In genomic region chr5:156706631-156707030, GRCh38 we compare ENCODE assay signal across 17 cellular contexts.
DNase-seq lines count a peak whose midpoint lies in the region; ATAC-seq, FAIRE-seq and TF ChIP-seq lines count a peak whose summit lies in the region.
"Had no signal": no experiment of that assay in that cellular context is flagged by ENCODE, and none has a peak within 500 bp of the region (broad histone marks: within the 10 kb centered on the region; RNA-seq: fewer than 3 reads in every experiment).

No MANE protein-coding gene starts in this region.

- H3K79me1 ChIP-seq in H9 (ENCODE audit: insufficient read depth, low read depth, low read length, poor library complexity, severe bottlenecking), result no peaks in the 10 kb centered on the region

- H2AK5ac ChIP-seq in H9 (ENCODE audit: insufficient read length, low read length), result no peak overlapping the region

- H3K27me3 Mint-ChIP-seq in H9 (ENCODE audit: low read depth) (no peaks in the 10 kb centered on the region), WTC11 (ENCODE audit: low read depth) (peaks cover 4% of the 10 kb centered on the region; the same call in 1 of the 2 replicates)
- peaks cover 8% of the 10 kb centered on the region for H3K27me3 Mint-ChIP-seq in CD8-positive, alpha-beta T cell (ENCODE audit: low read depth)

- H2AFZ ChIP-seq in H9 (ENCODE audit: low read length), result no peak overlapping the region
- H2AFZ ChIP-seq in HepG2 (ENCODE audit: low read length), result no peak overlapping the region

- H3K27ac Mint-ChIP-seq in H9, result peak overlapping the region in 2 of 3 experiments; percentile 68 to 91; a peak in 4 of 7 replicates
- peak overlapping the region; percentile 48 for H3K27ac Mint-ChIP-seq in WTC11
- no peak overlapping the region for H3K27ac Mint-ChIP-seq in CD8-positive, alpha-beta T cell
- H3K27ac Mint-ChIP-seq: B cell; CD4-positive, alpha-beta T cell had no signal

- peak overlapping the region; percentile 84 for H3K27ac ChIP-seq in H9 (ENCODE audit: insufficient read length, low read depth, low read length)
- H3K27ac ChIP-seq in HepG2 (ENCODE audit: extremely low read length, insufficient read depth, low read length), result no peak overlapping the region
- H3K27ac ChIP-seq in CD8-positive, alpha-beta T cell (ENCODE audit: low read depth, low read length), result no peak overlapping the region
- H3K27ac ChIP-seq: HL-60, KMS-11 had no signal

- TF ChIP-seq EP300 in HepG2 (IDR thresholded peaks at IDR 0.05; ENCODE audit: low read depth in 2 of 2, low read length in 2 of 2) (no peak), HepG2 (CRISPR knock-in tag; IDR thresholded peaks at IDR 0.05; ENCODE audit: borderline replicate concordance) (no peak)

- H3K27me3 ChIP-seq in H9 (ENCODE audit: insufficient read depth, low read length), result no peaks in the 10 kb centered on the region
- no peaks in the 10 kb centered on the region for H3K27me3 ChIP-seq in HepG2 (ENCODE audit: control insufficient read depth in 1 of 2, insufficient read depth in 2 of 2, low read length in 2 of 2)
- no peaks in the 10 kb centered on the region for H3K27me3 ChIP-seq in CD8-positive, alpha-beta T cell (ENCODE audit: insufficient read depth, low read length)

- H3K14ac ChIP-seq in H9 (ENCODE audit: insufficient read depth, low read length), result no peak overlapping the region

- H3K4me1 ChIP-seq in H9 (ENCODE audit: insufficient read depth, low read length) (peaks cover 9% of the 10 kb centered on the region), HepG2 (ENCODE audit: insufficient read depth, low read length) (no peaks in the 10 kb centered on the region)
- H3K4me1 ChIP-seq in CD8-positive, alpha-beta T cell (ENCODE audit: insufficient read depth, low read length), result no peaks in the 10 kb centered on the region

- no peak for TF ChIP-seq RAD21 in HepG2 (CRISPR knock-in tag; IDR thresholded peaks at IDR 0.05)

- H3K4me3 ChIP-seq in HepG2 (replicated peaks in 1 of 3; ENCODE audit: insufficient read depth in 1 of 3, low read depth in 2 of 3, low read length in 3 of 3), result no peak overlapping the region
- no peak overlapping the region for H3K4me3 ChIP-seq in CD8-positive, alpha-beta T cell (ENCODE audit: low read depth, low read length)
- H3K4me3 ChIP-seq: HAP-1 had no signal

- H3K4me3 Mint-ChIP-seq in H9 (no peak overlapping the region; a peak in 1 of 5 replicates), WTC11 (no peak overlapping the region)
- H3K4me3 Mint-ChIP-seq in CD8-positive, alpha-beta T cell, result no peak overlapping the region
- H3K4me3 Mint-ChIP-seq: B cell; CD4-positive, alpha-beta T cell had no signal

- H2BK120ac ChIP-seq in H9 (ENCODE audit: low read depth, low read length, poor library complexity, severe bottlenecking), result no peak overlapping the region

- peaks cover 14 to 36% of the 10 kb centered on the region in 2 experiments for H3K4me1 Mint-ChIP-seq in H9
- H3K4me1 Mint-ChIP-seq in WTC11, result peaks cover 40% of the 10 kb centered on the region
- H3K4me1 Mint-ChIP-seq in CD8-positive, alpha-beta T cell (ENCODE audit: low read depth), result no peaks in the 10 kb centered on the region
- H3K4me1 Mint-ChIP-seq: B cell had no signal

- DNase-seq in H9, result no peak
- no peak for DNase-seq in WTC11 (ENCODE audit: low spot score)
- peak; percentile 71 for DNase-seq in iPS DF 4.7 (ENCODE audit: extremely low read depth, low spot score)
- DNase-seq in HepG2 (ENCODE audit: low spot score), result no peak
- DNase-seq in NCI-H1694 (lab: John Stamatoyannopoulos, UW), result no peak
- no peak for DNase-seq in CD8-positive, alpha-beta T cell
- DNase-seq: C1 segment of cervical spinal cord; CD4-positive, alpha-beta T cell; DMS79 had no signal

- no peak for FAIRE-seq in HepG2 (lab: Jason Lieb, UNC)
- FAIRE-seq: A204.1, G401.6, GM12891 had no signal

- H3K4me2 ChIP-seq in H9 (ENCODE audit: insufficient read depth, insufficient read length, low read length) (no peak overlapping the region), HepG2 (ENCODE audit: low read depth, low read length) (no peak overlapping the region)
- H3K4me2 ChIP-seq: KMS-11 had no signal

- no peak overlapping the region for H4K8ac ChIP-seq in H9 (replicated peaks; ENCODE audit: insufficient read length, low read depth, low read length)

- in situ Hi-C loops in HepG2 (cut with HindIII; ENCODE audit: extremely low pct_ligation_motif_present, low pct_unique_long_range_greater_than_20kb), result no loop called here

- BruUV-seq in HepG2 (replicated peaks; lab: Mats Ljungman, UMichigan), result no TSS peak

- H4K20me1 ChIP-seq in H9 (ENCODE audit: control insufficient read depth, insufficient read depth, insufficient read length), result no peaks in the 10 kb centered on the region
- H4K20me1 ChIP-seq in HepG2 (ENCODE audit: insufficient read depth, low read length), result no peaks in the 10 kb centered on the region

- CTCF ChIA-PET in WTC11 (lab: Charles Lee), result no interaction called here
- CTCF ChIA-PET in HepG2 (lab: Yijun Ruan, JAX; ENCODE audit: low intra/inter-chr PET ratio, low total read pairs), result no interaction called here
- CTCF ChIA-PET in CD8-positive, alpha-beta T cell (lab: Charles Lee), result no interaction called here

- no peaks in the 10 kb centered on the region for H3K36me3 ChIP-seq in HepG2 (replicated peaks in 1 of 2; ENCODE audit: control insufficient read depth in 1 of 2, insufficient read depth in 2 of 2, low read length in 2 of 2)
- H3K36me3 ChIP-seq in CD8-positive, alpha-beta T cell (ENCODE audit: insufficient read depth, low read length), result no peaks in the 10 kb centered on the region
- H3K36me3 ChIP-seq: HAP-1 had no signal

- POLR2A ChIA-PET in WTC11 (lab: Charles Lee), result no interaction called here
- POLR2A ChIA-PET in HepG2 (lab: Yijun Ruan, JAX), result no interaction called here
- POLR2A ChIA-PET in CD8-positive, alpha-beta T cell (lab: Charles Lee), result no interaction called here

- no peaks in the 10 kb centered on the region; the same call in 1 of the 2 replicates for H3K79me2 ChIP-seq in H9 (ENCODE audit: insufficient read depth, low read length)
- no peaks in the 10 kb centered on the region for H3K79me2 ChIP-seq in HepG2 (ENCODE audit: insufficient read depth, low read length)

- no peak overlapping the region for H3K4ac ChIP-seq in H9 (ENCODE audit: low read depth, low read length)

- H3T11ph ChIP-seq in H9 (ENCODE audit: low read length), result no peak overlapping the region

- TF ChIP-seq CTCF in H9 (conservative IDR thresholded peaks at IDR 0.05) (no peak), WTC11 (IDR thresholded peaks at IDR 0.05) (no peak), HepG2 (CRISPR knock-in tag; IDR thresholded peaks at IDR 0.05) (no peak)
- no peak for TF ChIP-seq CTCF in CD8-positive, alpha-beta T cell (IDR thresholded peaks at IDR 0.05)

- ATAC-seq in WTC11, result peak; percentile 94
- ATAC-seq in HG03139 (IDR thresholded peaks at IDR 0.05; ENCODE audit: unreplicated experiment), result no peak
- no peak for ATAC-seq in HepG2
- no peak for ATAC-seq in CD8-positive, alpha-beta T cell

- intact Hi-C loops in HepG2 (cut with micrococcal nuclease; ENCODE audit: unreplicated experiment), result no loop called here
- intact Hi-C loops in CD8-positive, alpha-beta T cell (cut with DNase I, micrococcal nuclease), result no loop called here

- H3K23me2 ChIP-seq in H9 (ENCODE audit: insufficient read length, low read depth, low read length, poor library complexity, severe bottlenecking), result no peaks in the 10 kb centered on the region

- H3K9me3 Mint-ChIP-seq in H9, result no peaks in the 10 kb centered on the region
- peaks cover 14% of the 10 kb centered on the region for H3K9me3 Mint-ChIP-seq in WTC11
- no peaks in the 10 kb centered on the region for H3K9me3 Mint-ChIP-seq in CD8-positive, alpha-beta T cell
- H3K9me3 Mint-ChIP-seq: CD4-positive, alpha-beta T cell had no signal

- H3K9ac ChIP-seq in H9 (ENCODE audit: extremely low read depth, insufficient read length, low read length) (no peak overlapping the region), HepG2 (ENCODE audit: insufficient read depth, low read depth, low read length) (no peak overlapping the region)
- H3K9ac ChIP-seq: KMS-11 had no signal

- TF ChIP-seq POLR2A in HepG2 (IDR thresholded peaks at IDR 0.05; ENCODE audit: insufficient read depth in 1 of 2, low read depth in 2 of 2, low read length in 2 of 2), result no peak

- no peak overlapping the region for H2BK12ac ChIP-seq in H9 (ENCODE audit: insufficient read length, low read depth, low read length)

- H2BK20ac ChIP-seq in H9 (ENCODE audit: low read depth, low read length, poor library complexity, severe bottlenecking), result no peak overlapping the region

- H3K23ac ChIP-seq in H9 (ENCODE audit: insufficient read length, low read depth, low read length), result no peak overlapping the region

- no peak overlapping the region for H2BK15ac ChIP-seq in H9 (ENCODE audit: low read depth, low read length)

- no peak overlapping the region for H3K18ac ChIP-seq in H9 (ENCODE audit: insufficient read length, low read depth, low read length)

- no peak overlapping the region for H3K56ac ChIP-seq in H9 (ENCODE audit: insufficient read length, low read depth, low read length)

- no peaks in the 10 kb centered on the region; a peak in 2 of 7 replicates for H3K36me3 Mint-ChIP-seq in H9 (ENCODE audit: insufficient read depth in 1 of 3, low read depth in 3 of 3)
- no peaks in the 10 kb centered on the region for H3K36me3 Mint-ChIP-seq in WTC11
- H3K36me3 Mint-ChIP-seq in CD8-positive, alpha-beta T cell, result no peaks in the 10 kb centered on the region

- H2BK5ac ChIP-seq in H9 (ENCODE audit: insufficient read length, low read length), result no peak overlapping the region

- no peak overlapping the region for H4K91ac ChIP-seq in H9 (ENCODE audit: insufficient read length, low read depth, low read length)

- no peaks in the 10 kb centered on the region for H3K9me3 ChIP-seq in H9 (ENCODE audit: control insufficient read depth, low read depth, low read length)
- H3K9me3 ChIP-seq in HepG2 (ENCODE audit: low read length), result no peaks in the 10 kb centered on the region
- no peaks in the 10 kb centered on the region for H3K9me3 ChIP-seq in CD8-positive, alpha-beta T cell (ENCODE audit: low read length)
- H3K9me3 ChIP-seq: HAP-1 had no signal

- H4K5ac ChIP-seq in H9 (ENCODE audit: insufficient read length, low read depth, low read length), result no peak overlapping the region

TF ChIP-seq in WTC11, 78 proteins besides CTCF, POLR2A, EP300 and RAD21 (continues in another document):
- no peak for TF ChIP-seq CDX4 (CRISPR knock-in tag; IDR thresholded peaks at IDR 0.05; ENCODE audit: borderline replicate concordance)

TF ChIP-seq in HepG2, 621 proteins besides CTCF, POLR2A, EP300 and RAD21 (continues in another document):
- no peak for TF ChIP-seq TBP (CRISPR knock-in tag; IDR thresholded peaks at IDR 0.05)
- no peak for TF ChIP-seq ZSCAN21 (CRISPR knock-in tag; IDR thresholded peaks at IDR 0.05; ENCODE audit: borderline replicate concordance)
- TF ChIP-seq RBM39 (IDR thresholded peaks at IDR 0.05; ENCODE audit: low read depth, low read length, poor library complexity, severe bottlenecking), result no peak
- no peak for TF ChIP-seq FIP1L1 (IDR thresholded peaks at IDR 0.05; ENCODE audit: borderline replicate concordance, insufficient read depth, low read depth, low read length)
- no peak for TF ChIP-seq FOXA1 (IDR thresholded peaks at IDR 0.05)
- TF ChIP-seq FOXA1 (CRISPR knock-in tag; IDR thresholded peaks at IDR 0.05), result no peak
- TF ChIP-seq ZFP41 (CRISPR knock-in tag; IDR thresholded peaks at IDR 0.05; ENCODE audit: borderline replicate concordance), result no peak
- TF ChIP-seq KLF11 (CRISPR knock-in tag; IDR thresholded peaks at IDR 0.05), result no peak
- TF ChIP-seq PITX1 (CRISPR knock-in tag; IDR thresholded peaks at IDR 0.05), result no peak
